In the genomic region with DNA sequence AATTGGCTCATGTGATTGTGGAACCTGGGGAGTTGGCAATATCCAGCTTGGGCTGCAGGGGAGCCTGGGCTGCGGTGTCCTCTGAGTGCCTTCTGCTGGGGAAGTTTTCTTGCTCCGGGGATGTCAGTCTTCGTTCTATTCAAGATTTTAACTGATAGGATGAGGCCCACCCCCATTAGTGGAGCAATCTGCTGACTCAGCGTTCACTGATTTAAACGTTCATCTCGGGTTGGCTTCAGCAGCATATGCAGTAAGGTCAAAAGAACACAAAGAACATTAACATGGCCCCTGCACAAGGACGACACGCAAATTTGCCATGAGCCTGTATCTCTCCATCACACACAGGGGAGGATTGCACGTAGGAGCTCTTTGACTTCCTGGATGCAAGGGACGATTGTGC, we compare ENCODE assay signal across 3 cellular contexts.
TF ChIP-seq lines count a peak whose summit lies in the region.

No MANE protein-coding gene starts in this region.

TF ChIP-seq in HepG2, 621 proteins besides CTCF, POLR2A, EP300 and RAD21:
- no peak for TF ChIP-seq U2AF2 (IDR thresholded peaks at IDR 0.05; ENCODE audit: low read depth, low read length)
- TF ChIP-seq ZMAT3 (CRISPR knock-in tag; conservative IDR thresholded peaks at IDR 0.05), result no peak
- TF ChIP-seq RFX5 (IDR thresholded peaks at IDR 0.05; ENCODE audit: low read depth, low read length), result no peak
- peak; percentile 98 for TF ChIP-seq MAFF (IDR thresholded peaks at IDR 0.05; ENCODE audit: low read depth, low read length)
- TF ChIP-seq, protein P1, sequence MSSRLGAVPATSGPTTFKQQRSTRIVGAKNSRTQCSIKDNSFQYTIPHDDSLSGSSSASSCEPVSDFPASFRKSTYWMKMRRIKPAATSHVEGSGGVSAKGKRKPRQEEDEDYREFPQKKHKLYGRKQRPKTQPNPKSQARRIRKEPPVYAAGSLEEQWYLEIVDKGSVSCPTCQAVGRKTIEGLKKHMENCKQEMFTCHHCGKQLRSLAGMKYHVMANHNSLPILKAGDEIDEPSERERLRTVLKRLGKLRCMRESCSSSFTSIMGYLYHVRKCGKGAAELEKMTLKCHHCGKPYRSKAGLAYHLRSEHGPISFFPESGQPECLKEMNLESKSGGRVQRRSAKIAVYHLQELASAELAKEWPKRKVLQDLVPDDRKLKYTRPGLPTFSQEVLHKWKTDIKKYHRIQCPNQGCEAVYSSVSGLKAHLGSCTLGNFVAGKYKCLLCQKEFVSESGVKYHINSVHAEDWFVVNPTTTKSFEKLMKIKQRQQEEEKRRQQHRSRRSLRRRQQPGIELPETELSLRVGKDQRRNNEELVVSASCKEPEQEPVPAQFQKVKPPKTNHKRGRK (CRISPR knock-in tag; IDR thresholded peaks at IDR 0.05), result no peak
- TF ChIP-seq MAFK (conservative IDR thresholded peaks at IDR 0.05 in 1 of 2, IDR thresholded peaks at IDR 0.05 in 1 of 2; ENCODE audit: low read length in 2 of 2), result peak; percentile 97 to 99
- no peak for TF ChIP-seq CHD2 (IDR thresholded peaks at IDR 0.05; ENCODE audit: low read depth, low read length)
- no peak for TF ChIP-seq MTA1 (CRISPR knock-in tag; IDR thresholded peaks at IDR 0.05; ENCODE audit: borderline replicate concordance)

TF ChIP-seq in IMR-90, 13 proteins besides CTCF, POLR2A, EP300 and RAD21:
- TF ChIP-seq RCOR1 (IDR thresholded peaks at IDR 0.05; ENCODE audit: insufficient replicate concordance, low read length) (no peak), BHLHE40 (IDR thresholded peaks at IDR 0.05; ENCODE audit: low read depth, low read length) (no peak), MXI1 (IDR thresholded peaks at IDR 0.05; ENCODE audit: borderline replicate concordance, low read depth, low read length) (no peak), MAFK (IDR thresholded peaks at IDR 0.05; ENCODE audit: low read depth, low read length) (peak; percentile 98), FOS (IDR thresholded peaks at IDR 0.05; ENCODE audit: low read depth, low read length) (no peak), RFX5 (IDR thresholded peaks at IDR 0.05; ENCODE audit: low read depth, low read length) (no peak), SMC3 (IDR thresholded peaks at IDR 0.05; ENCODE audit: low read depth, low read length) (no peak)

TF ChIP-seq in K562, 482 proteins besides CTCF, POLR2A, EP300 and RAD21:
- TF ChIP-seq MAFG (tag; conservative IDR thresholded peaks at IDR 0.05) (peak; percentile 70), ZKSCAN1 (IDR thresholded peaks at IDR 0.05; ENCODE audit: low read depth, low read length) (no peak), ZNF316 (IDR thresholded peaks at IDR 0.05) (peak; percentile 80), SRSF9 (IDR thresholded peaks at IDR 0.05; ENCODE audit: borderline replicate concordance, low read depth, low read length) (no peak), MAFK (IDR thresholded peaks at IDR 0.05; ENCODE audit: low read length) (peak; percentile 94), ATF1 (CRISPR knock-in tag; IDR thresholded peaks at IDR 0.05) (no peak), ATF1 (tag; IDR thresholded peaks at IDR 0.05) (no peak), MAFF (IDR thresholded peaks at IDR 0.05; ENCODE audit: low read length) (peak; percentile 87), GABPB2 (CRISPR knock-in tag; conservative IDR thresholded peaks at IDR 0.05) (no peak), C11orf30 (IDR thresholded peaks at IDR 0.05; ENCODE audit: low read depth) (peak; percentile 74)
- TF ChIP-seq, protein P2, sequence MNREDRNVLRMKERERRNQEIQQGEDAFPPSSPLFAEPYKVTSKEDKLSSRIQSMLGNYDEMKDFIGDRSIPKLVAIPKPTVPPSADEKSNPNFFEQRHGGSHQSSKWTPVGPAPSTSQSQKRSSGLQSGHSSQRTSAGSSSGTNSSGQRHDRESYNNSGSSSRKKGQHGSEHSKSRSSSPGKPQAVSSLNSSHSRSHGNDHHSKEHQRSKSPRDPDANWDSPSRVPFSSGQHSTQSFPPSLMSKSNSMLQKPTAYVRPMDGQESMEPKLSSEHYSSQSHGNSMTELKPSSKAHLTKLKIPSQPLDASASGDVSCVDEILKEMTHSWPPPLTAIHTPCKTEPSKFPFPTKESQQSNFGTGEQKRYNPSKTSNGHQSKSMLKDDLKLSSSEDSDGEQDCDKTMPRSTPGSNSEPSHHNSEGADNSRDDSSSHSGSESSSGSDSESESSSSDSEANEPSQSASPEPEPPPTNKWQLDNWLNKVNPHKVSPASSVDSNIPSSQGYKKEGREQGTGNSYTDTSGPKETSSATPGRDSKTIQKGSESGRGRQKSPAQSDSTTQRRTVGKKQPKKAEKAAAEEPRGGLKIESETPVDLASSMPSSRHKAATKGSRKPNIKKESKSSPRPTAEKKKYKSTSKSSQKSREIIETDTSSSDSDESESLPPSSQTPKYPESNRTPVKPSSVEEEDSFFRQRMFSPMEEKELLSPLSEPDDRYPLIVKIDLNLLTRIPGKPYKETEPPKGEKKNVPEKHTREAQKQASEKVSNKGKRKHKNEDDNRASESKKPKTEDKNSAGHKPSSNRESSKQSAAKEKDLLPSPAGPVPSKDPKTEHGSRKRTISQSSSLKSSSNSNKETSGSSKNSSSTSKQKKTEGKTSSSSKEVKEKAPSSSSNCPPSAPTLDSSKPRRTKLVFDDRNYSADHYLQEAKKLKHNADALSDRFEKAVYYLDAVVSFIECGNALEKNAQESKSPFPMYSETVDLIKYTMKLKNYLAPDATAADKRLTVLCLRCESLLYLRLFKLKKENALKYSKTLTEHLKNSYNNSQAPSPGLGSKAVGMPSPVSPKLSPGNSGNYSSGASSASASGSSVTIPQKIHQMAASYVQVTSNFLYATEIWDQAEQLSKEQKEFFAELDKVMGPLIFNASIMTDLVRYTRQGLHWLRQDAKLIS (CRISPR knock-in tag; IDR thresholded peaks at IDR 0.05), result no peak
- TF ChIP-seq, protein P3, sequence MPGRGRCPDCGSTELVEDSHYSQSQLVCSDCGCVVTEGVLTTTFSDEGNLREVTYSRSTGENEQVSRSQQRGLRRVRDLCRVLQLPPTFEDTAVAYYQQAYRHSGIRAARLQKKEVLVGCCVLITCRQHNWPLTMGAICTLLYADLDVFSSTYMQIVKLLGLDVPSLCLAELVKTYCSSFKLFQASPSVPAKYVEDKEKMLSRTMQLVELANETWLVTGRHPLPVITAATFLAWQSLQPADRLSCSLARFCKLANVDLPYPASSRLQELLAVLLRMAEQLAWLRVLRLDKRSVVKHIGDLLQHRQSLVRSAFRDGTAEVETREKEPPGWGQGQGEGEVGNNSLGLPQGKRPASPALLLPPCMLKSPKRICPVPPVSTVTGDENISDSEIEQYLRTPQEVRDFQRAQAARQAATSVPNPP (IDR thresholded peaks at IDR 0.05; ENCODE audit: borderline replicate concordance, insufficient read depth, insufficient read length), result no peak
